Comparison of ENCODE assay signal across 8 cellular contexts in the genomic region with DNA sequence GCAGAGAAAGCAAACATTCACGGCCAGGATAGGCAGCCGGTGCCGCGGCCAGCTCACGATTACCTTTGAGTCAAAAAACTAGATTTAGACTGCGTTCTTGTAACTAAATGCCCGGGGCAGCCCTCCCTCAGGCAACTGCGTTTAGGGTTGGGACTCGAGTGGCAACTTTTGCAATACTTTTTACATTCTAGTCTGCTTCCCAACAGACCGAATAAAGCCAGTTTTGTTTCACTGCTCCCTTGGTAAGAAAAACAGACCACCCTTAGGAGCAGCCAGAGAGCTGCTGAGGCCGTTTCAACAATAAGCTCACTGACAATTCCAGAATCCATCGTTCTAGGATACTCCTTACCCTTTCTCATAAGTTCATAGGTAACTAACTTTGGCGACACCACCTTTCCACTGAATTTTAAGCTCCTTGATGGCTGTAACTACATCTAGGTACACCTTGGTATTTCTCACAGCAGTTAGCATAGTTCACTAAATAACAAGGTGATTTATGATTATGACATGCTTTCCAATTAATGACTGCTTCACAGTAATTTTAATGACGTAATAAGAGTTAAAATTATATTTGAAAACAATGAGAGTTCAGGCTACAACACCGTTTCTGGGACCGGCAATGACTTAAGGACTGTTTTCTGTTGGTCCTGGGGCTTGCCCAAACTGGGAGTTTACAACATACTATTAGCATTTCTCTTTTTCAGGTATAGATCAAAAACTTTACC. TPM values are rescaled to one million over a fixed set of nuclear protein-coding genes. Genes with fewer than 3 reads are reported as not detected.
DNase-seq lines count a peak whose midpoint lies in the region; ATAC-seq and TF ChIP-seq lines count a peak whose summit lies in the region.

No MANE protein-coding gene starts in this region.

- intact Hi-C loops in CD14-positive monocyte (cut with micrococcal nuclease) = loop anchor here (2.0 to 5.0 kb wide), 2 partner anchors 156 to 161 kb away; a partner anchor contains a TSS

- peaks cover 3% of the 10 kb centered on the region for H4K20me1 ChIP-seq in osteoblast (ENCODE audit: insufficient read depth, low read length)

- TF ChIP-seq CTCF in CD14-positive monocyte (IDR thresholded peaks at IDR 0.05) (no peak), HFF-Myc (IDR thresholded peaks at IDR 0.05; ENCODE audit: low read depth, low read length, missing control alignments) (no peak), WI38 (IDR thresholded peaks at IDR 0.05; ENCODE audit: low read depth, low read length) (no peak), fibroblast of villous mesenchyme (IDR thresholded peaks at IDR 0.05; ENCODE audit: insufficient read depth, low read depth, low read length) (no peak), osteoblast (IDR thresholded peaks at IDR 0.05; ENCODE audit: extremely low read depth, low read depth, low read length) (no peak)

- peak overlapping the region; percentile 91 to 94 for H3K4me3 Mint-ChIP-seq in CD14-positive monocyte

- H3K27ac ChIP-seq in osteoblast (ENCODE audit: low read depth, low read length) = peak overlapping the region; percentile 96

- H3K4me3 ChIP-seq in HFF-Myc (replicated peaks; ENCODE audit: low read depth, low read length) = peak overlapping the region; percentile 79
- H3K4me3 ChIP-seq in WI38 (ENCODE audit: low read depth, low read length) = peak overlapping the region; percentile 94
- H3K4me3 ChIP-seq in fibroblast of villous mesenchyme (ENCODE audit: low read depth, low read length) = peak overlapping the region; percentile 87
- peak overlapping the region; percentile 99 for H3K4me3 ChIP-seq in osteoblast (ENCODE audit: insufficient read depth, low read length)

- no peaks in the 10 kb centered on the region for H3K27me3 ChIP-seq in osteoblast (ENCODE audit: insufficient read depth, low read length)

- H3K36me3 Mint-ChIP-seq in CD14-positive monocyte = no peaks in the 10 kb centered on the region

- peaks cover 22% of the 10 kb centered on the region for H3K4me1 ChIP-seq in osteoblast (ENCODE audit: insufficient read depth, low read length)

- H3K27ac Mint-ChIP-seq in CD14-positive monocyte = peak overlapping the region; percentile 99 to 100 (median 99)

- H3K4me1 Mint-ChIP-seq in CD14-positive monocyte = peaks cover 22% of the 10 kb centered on the region

- H2AFZ ChIP-seq in osteoblast (ENCODE audit: low read length) = peak overlapping the region; percentile 86

- DNase-seq in CD14-positive monocyte (ENCODE audit: low spot score) = no peak
- no peak for DNase-seq in HFF-Myc (ENCODE audit: extremely low read depth, low read depth)
- DNase-seq in fibroblast of villous mesenchyme (ENCODE audit: low read depth) = peak; percentile 39
- DNase-seq in osteoblast (ENCODE audit: insufficient read length, low spot score, missing footprints) = peak; percentile 30
- no peak for DNase-seq in DMS153 (lab: John Stamatoyannopoulos, UW)
- no peak for DNase-seq in cerebellum (ENCODE audit: low spot score)

- H3K9me3 ChIP-seq in osteoblast (ENCODE audit: low read depth, low read length) = no peaks in the 10 kb centered on the region

- ATAC-seq in HG03196 (IDR thresholded peaks at IDR 0.05; ENCODE audit: unreplicated experiment) = no peak

- H3K36me3 ChIP-seq in osteoblast (ENCODE audit: insufficient read depth, low read length) = no peaks in the 10 kb centered on the region

- H3K79me2 ChIP-seq in osteoblast (ENCODE audit: insufficient read depth, low read length) = peaks cover 40% of the 10 kb centered on the region

- peak overlapping the region; percentile 98 for H3K4me2 ChIP-seq in osteoblast (ENCODE audit: insufficient read depth, low read length)

- no peaks in the 10 kb centered on the region for H3K27me3 Mint-ChIP-seq in CD14-positive monocyte (ENCODE audit: low read depth in 3 of 3)

- H3K9me3 Mint-ChIP-seq in CD14-positive monocyte = no peaks in the 10 kb centered on the region

RNA-seq across cellular contexts. Expression of a gene that starts 0.9 kb away (rescaled TPM):
- 1 to 10 TPM; 2.9 to 4.8 TPM for polyA plus RNA-seq in CD14-positive monocyte
- 15.8 and 21.6 TPM in 2 replicates for total RNA-seq in fibroblast of villous mesenchyme
- total RNA-seq in osteoblast = 15.6 and 18.6 TPM in 2 replicates
- total RNA-seq in cerebellum = 139 TPM

Comparison
In these comparisons a context has a peak if more than half of its experiments do, and no peak if none do; other contexts are left out.
1. DNase-seq: peak in fibroblast of villous mesenchyme (single experiment) and osteoblast (single experiment); none in CD14-positive monocyte (single experiment), HFF-Myc (single experiment), DMS153 (single experiment) and cerebellum (single experiment).
2. Peak in every context shown above with its lines, with median percentiles within 50 percentile points of each other: H3K4me3 ChIP-seq.